Comparison of ENCODE assay signal across 9 cellular contexts in the genomic region with DNA sequence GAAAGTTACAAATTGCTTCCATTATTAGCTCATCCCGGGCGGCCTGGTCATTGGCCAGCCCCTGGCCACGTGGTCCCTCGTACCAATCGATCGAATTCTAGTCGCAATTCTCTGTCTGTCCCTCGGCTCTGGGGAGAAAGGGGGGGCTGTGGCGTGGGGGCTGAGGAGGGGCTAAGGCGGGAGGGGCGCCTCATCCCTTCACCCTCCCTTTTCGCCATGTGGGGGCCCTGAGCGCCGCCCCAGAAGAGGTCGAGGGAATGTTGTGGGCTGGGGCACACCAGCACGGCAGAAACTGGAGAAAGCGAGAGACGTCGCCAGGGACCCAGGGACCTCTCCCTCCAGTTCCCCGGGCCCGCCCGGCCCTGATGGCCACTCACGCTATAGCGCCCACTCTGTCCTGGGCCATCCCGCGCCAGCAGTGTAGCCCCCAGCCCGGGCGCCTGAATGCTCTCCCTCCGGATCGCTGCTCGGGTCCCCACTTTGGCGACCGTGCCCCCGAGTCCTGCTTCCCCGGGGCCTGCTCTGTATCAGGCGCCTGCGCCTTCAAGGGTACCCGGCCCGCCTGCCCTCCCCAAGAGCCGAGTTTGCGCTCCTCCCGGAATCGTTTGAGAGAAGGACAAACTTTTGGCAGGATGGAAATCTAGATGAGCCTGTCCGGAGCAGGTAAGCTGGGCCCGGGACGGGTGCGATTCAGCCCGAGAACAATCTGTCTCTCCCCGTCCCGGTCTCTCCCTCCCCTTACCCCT.
DNase-seq lines count a peak whose midpoint lies in the region; ATAC-seq and TF ChIP-seq lines count a peak whose summit lies in the region.
"Had no signal": no experiment of that assay in that cellular context is flagged by ENCODE, and none has a peak within 500 bp of the region (broad histone marks: within the 10 kb centered on the region; RNA-seq: fewer than 3 reads in every experiment).

No MANE protein-coding gene starts in this region.

- H3K27ac Mint-ChIP-seq in central memory CD8-positive, alpha-beta T cell (ENCODE audit: low read depth): no peak overlapping the region
- no peak overlapping the region for H3K27ac Mint-ChIP-seq in memory B cell
- peak overlapping the region; percentile 79 for H3K27ac Mint-ChIP-seq in type B pancreatic cell
- H3K27ac Mint-ChIP-seq: CD4-positive, CD25-positive, alpha-beta regulatory T cell had no signal

- no peaks in the 10 kb centered on the region for H3K9me3 Mint-ChIP-seq in central memory CD8-positive, alpha-beta T cell
- H3K9me3 Mint-ChIP-seq in memory B cell (no peaks in the 10 kb centered on the region), type B pancreatic cell (no peaks in the 10 kb centered on the region)

- H3K36me3 Mint-ChIP-seq in central memory CD8-positive, alpha-beta T cell (ENCODE audit: insufficient read depth): no peaks in the 10 kb centered on the region
- H3K36me3 Mint-ChIP-seq in memory B cell (peaks cover 3% of the 10 kb centered on the region), type B pancreatic cell (peaks cover 23% of the 10 kb centered on the region)
- H3K36me3 Mint-ChIP-seq: CD4-positive, CD25-positive, alpha-beta regulatory T cell had no signal

- peaks cover 14% of the 10 kb centered on the region for H3K4me1 Mint-ChIP-seq in central memory CD8-positive, alpha-beta T cell
- H3K4me1 Mint-ChIP-seq in memory B cell (peaks cover 8% of the 10 kb centered on the region), type B pancreatic cell (ENCODE audit: unreplicated experiment) (peaks cover 53% of the 10 kb centered on the region)

- H3K27me3 Mint-ChIP-seq in central memory CD8-positive, alpha-beta T cell: peaks cover 85% of the 10 kb centered on the region
- H3K27me3 Mint-ChIP-seq in memory B cell (peaks cover 13% of the 10 kb centered on the region), type B pancreatic cell (peaks cover 5% of the 10 kb centered on the region)

- ATAC-seq in central memory CD8-positive, alpha-beta T cell (replicated peaks; ENCODE audit: extremely low read depth, poor library complexity, severe bottlenecking): peak; percentile 14
- peak; percentile 49 for ATAC-seq in memory B cell (ENCODE audit: low read depth)
- no peak for ATAC-seq in GM21367 (IDR thresholded peaks at IDR 0.05; ENCODE audit: unreplicated experiment)
- ATAC-seq in GM18519 (IDR thresholded peaks at IDR 0.05; ENCODE audit: low FRiP score, unreplicated experiment): no peak

- no peak for TF ChIP-seq CTCF in type B pancreatic cell (conservative IDR thresholded peaks at IDR 0.05)

- peak overlapping the region; percentile 65 for H3K4me3 Mint-ChIP-seq in central memory CD8-positive, alpha-beta T cell
- H3K4me3 Mint-ChIP-seq in memory B cell: peak overlapping the region; percentile 75
- H3K4me3 Mint-ChIP-seq in type B pancreatic cell: peak overlapping the region; percentile 94

- DNase-seq in NCI-H1417 (lab: John Stamatoyannopoulos, UW): peak in 2 of 3 experiments; percentile 82 to 87
- DNase-seq in NCI-H1417 treated with DMSO at 0.1 percent for 48 hours (lab: John Stamatoyannopoulos, UW): no peak
- no peak for DNase-seq in central memory CD8-positive, alpha-beta T cell (ENCODE audit: low spot score in 2 of 2)
- peak; percentile 9 to 34 for DNase-seq in memory B cell (ENCODE audit: low spot score in 2 of 2)
- DNase-seq in type B pancreatic cell (ENCODE audit: extremely low spot score, unreplicated experiment): no peak
- no peak for DNase-seq in hippocampal formation (lab: John Stamatoyannopoulos, UW)
- DNase-seq: CD4-positive, CD25-positive, alpha-beta regulatory T cell had no signal

Comparison
In these comparisons a context has a peak if more than half of its experiments do, and no peak if none do; other contexts are left out.
1. DNase-seq: peak in NCI-H1417 (2 of 3) and memory B cell (2 of 2); none in NCI-H1417 treated with DMSO at 0.1 percent for 48 hours (single experiment), central memory CD8-positive, alpha-beta T cell (0 of 2), type B pancreatic cell (single experiment) and hippocampal formation (0 of 2).
2. ATAC-seq: peak in central memory CD8-positive, alpha-beta T cell (single experiment) and memory B cell (single experiment); none in GM21367 (single experiment) and GM18519 (single experiment).
3. Peak in every context shown above with its lines, with median percentiles within 50 percentile points of each other: H3K4me3 Mint-ChIP-seq.